ENCODE assay signal across 33 cellular contexts in the genomic region with DNA sequence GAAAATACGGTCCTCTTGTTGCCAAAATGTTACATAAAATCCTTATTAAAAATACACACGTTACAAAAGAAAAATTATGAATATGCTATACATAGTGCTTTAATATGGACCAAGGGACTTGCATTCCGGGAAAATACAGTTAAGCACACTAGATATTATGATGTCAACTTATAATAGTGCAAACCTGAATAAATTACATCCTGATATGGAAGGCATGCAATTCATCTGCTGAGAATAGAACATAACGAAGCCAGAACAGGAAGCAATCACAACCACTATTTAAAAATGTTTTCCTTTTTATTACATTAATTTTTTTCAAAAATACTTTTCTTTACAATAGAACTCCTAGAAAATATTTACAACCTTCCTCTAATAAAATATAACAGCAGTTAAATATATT. TPM values are rescaled to one million over a fixed set of nuclear protein-coding genes. Genes with fewer than 3 reads are reported as not detected.
A peak's percentile ranks its signal among the peaks of the same experiment; 100 is the strongest.
DNase-seq lines count a peak whose midpoint lies in the region; ATAC-seq and TF ChIP-seq lines count a peak whose summit lies in the region.
"Had no signal": no experiment of that assay in that cellular context is flagged by ENCODE, and none has a peak within 500 bp of the region (broad histone marks: within the 10 kb centered on the region; RNA-seq: fewer than 3 reads in every experiment).

No MANE protein-coding gene starts in this region.

- no peaks in the 10 kb centered on the region for H3K9me3 Mint-ChIP-seq in activated naive CD4-positive, alpha-beta T cell treated with anti-CD3 and anti-CD28 coated beads, Interleukin-2, amount 50 U/mL, for 24 hours
- no peaks in the 10 kb centered on the region for H3K9me3 Mint-ChIP-seq in activated naive CD4-positive, alpha-beta T cell treated with anti-CD3 and anti-CD28 coated beads for 36 hours
- H3K9me3 Mint-ChIP-seq: activated CD4-positive, alpha-beta memory T cell treated with anti-CD3 and anti-CD28 coated beads, Interleukin-2, amount 10 ng/mL, durations not matched to agents 7 days and 5 days; activated T-helper 2 cell treated with anti-CD3 and anti-CD28 coated beads, Interferon-gamma antibody, Interleukin-2, Interleukin-4, amounts not matched to agents 10 μg/mL and 5 μg/mL and 100 μg/mL, durations not matched to agents 14 hours and 24 hours and 36 hours; CD8-positive, alpha-beta T cell; central memory CD8-positive, alpha-beta T cell; IgD-negative memory B cell; neural crest cell; stimulated activated effector memory CD8-positive, alpha-beta T cell treated with anti-CD3 and anti-CD28 coated beads, Interleukin-12 subunit alpha, Interleukin-12 subunit beta, amount 100 ng/mL, for 72 hours had no signal

- no peak for TF ChIP-seq POLR2A in esophagus squamous epithelium (IDR thresholded peaks at IDR 0.05)

- H3K27me3 ChIP-seq in esophagus squamous epithelium, result no peaks in the 10 kb centered on the region
- H3K27me3 ChIP-seq: right atrium auricular region had no signal

- 55 to 57% methylated on average over 4 of the region's 4 CpGs for WGBS in esophagus squamous epithelium, 2 donors

- CTCF ChIA-PET in activated naive CD4-positive, alpha-beta T cell treated with anti-CD3 and anti-CD28 coated beads for 36 hours (lab: Charles Lee), result interaction anchor here (0.6 to 1.6 kb wide), 3 partner anchors 11 to 369 kb away, joined by 3 to 5 read pairs (median 4); no protein-coding TSS in a partner anchor

- DNase-seq in activated naive CD4-positive, alpha-beta T cell treated with anti-CD3 and anti-CD28 coated beads for 36 hours, result no peak
- peak; percentile 61 for DNase-seq in SK-N-MC (ENCODE audit: low read depth, low spot score)
- no peak for DNase-seq in esophagus squamous epithelium (lab: John Stamatoyannopoulos, UW)
- no peak for DNase-seq in NCI-H82 (lab: John Stamatoyannopoulos, UW)
- DNase-seq in foreskin fibroblast, result no peak
- DNase-seq in hippocampal formation (lab: John Stamatoyannopoulos, UW), result no peak
- DNase-seq: activated CD4-positive, alpha-beta memory T cell treated with anti-CD3 and anti-CD28 coated beads, Interleukin-2, amount 10 ng/mL, durations not matched to agents 7 days and 5 days; activated CD8-positive, alpha-beta memory T cell treated with anti-CD3 and anti-CD28 coated beads, Interleukin-2, amount 50 U/mL, for 48 hours; aorta; CD8-positive, alpha-beta T cell; DMS153; GOT3; NCI-H1092 treated with DMSO at 0.1 percent for 48 hours; NCI-H1930; NCI-H524; SJCRH30; stimulated activated CD4-positive, alpha-beta T cell treated with anti-CD3 and anti-CD28 coated beads, Interleukin-4, amount 100 ng/mL, for 24 hours had no signal

- H3K27ac Mint-ChIP-seq in activated naive CD4-positive, alpha-beta T cell treated with anti-CD3 and anti-CD28 coated beads, Interleukin-2, amount 50 U/mL, for 24 hours, result peak overlapping the region; percentile 98
- no peak overlapping the region for H3K27ac Mint-ChIP-seq in activated naive CD4-positive, alpha-beta T cell treated with anti-CD3 and anti-CD28 coated beads for 36 hours
- H3K27ac Mint-ChIP-seq: activated T-helper 2 cell treated with anti-CD3 and anti-CD28 coated beads, Interferon-gamma antibody, Interleukin-2, Interleukin-4, amounts not matched to agents 10 μg/mL and 5 μg/mL and 100 μg/mL, durations not matched to agents 14 hours and 24 hours and 36 hours; B cell; IgD-negative memory B cell had no signal

- H3K36me3 ChIP-seq in SK-N-MC (ENCODE audit: insufficient read depth, low read length) (no peaks in the 10 kb centered on the region; the same call in 1 of the 2 replicates), esophagus squamous epithelium (peaks cover 0 to 25% (median 0%) of the 10 kb centered on the region in 3 donors)
- H3K36me3 ChIP-seq: right atrium auricular region, SJCRH30 had no signal

- H3K9me3 ChIP-seq in SK-N-MC (ENCODE audit: low read depth, low read length) (no peaks in the 10 kb centered on the region), esophagus squamous epithelium (no peaks in the 10 kb centered on the region)
- H3K9me3 ChIP-seq: right atrium auricular region, SJCRH30 had no signal

- peak overlapping the region; percentile 47 for H3K9ac ChIP-seq in SK-N-MC (ENCODE audit: insufficient read length)
- H3K9ac ChIP-seq: parathyroid adenoma had no signal

- TF ChIP-seq CTCF in esophagus squamous epithelium (IDR thresholded peaks at IDR 0.05) (no peak), foreskin fibroblast (IDR thresholded peaks at IDR 0.05; ENCODE audit: low read depth, low read length) (no peak)

- peak overlapping the region; percentile 84 for H3K27ac ChIP-seq in SK-N-MC
- H3K27ac ChIP-seq in esophagus squamous epithelium, result peak overlapping the region in 3 of 4 donors; percentile 83 to 91 (median 90)
- H3K27ac ChIP-seq: parathyroid adenoma, right atrium auricular region, SJCRH30 had no signal

- peaks cover 0 to 83% (median 27%) of the 10 kb centered on the region in 3 donors for H3K4me1 ChIP-seq in esophagus squamous epithelium
- H3K4me1 ChIP-seq: parathyroid adenoma, right atrium auricular region had no signal

- peaks cover 1% of the 10 kb centered on the region for H3K36me3 Mint-ChIP-seq in activated naive CD4-positive, alpha-beta T cell treated with anti-CD3 and anti-CD28 coated beads, Interleukin-2, amount 50 U/mL, for 24 hours
- no peaks in the 10 kb centered on the region for H3K36me3 Mint-ChIP-seq in activated naive CD4-positive, alpha-beta T cell treated with anti-CD3 and anti-CD28 coated beads for 36 hours (ENCODE audit: low read depth)
- H3K36me3 Mint-ChIP-seq: activated naive CD8-positive, alpha-beta T cell had no signal

- no peak for ATAC-seq in HG02763 (IDR thresholded peaks at IDR 0.05; ENCODE audit: unreplicated experiment)
- ATAC-seq: CD8-positive, alpha-beta T cell; stimulated activated effector memory CD8-positive, alpha-beta T cell treated with anti-CD3 and anti-CD28 coated beads, Interleukin-12 subunit alpha, Interleukin-12 subunit beta, amount 100 ng/mL, for 72 hours had no signal

- no peak overlapping the region for H3K4me3 Mint-ChIP-seq in activated naive CD4-positive, alpha-beta T cell treated with anti-CD3 and anti-CD28 coated beads, Interleukin-2, amount 50 U/mL, for 24 hours
- no peak overlapping the region for H3K4me3 Mint-ChIP-seq in activated naive CD4-positive, alpha-beta T cell treated with anti-CD3 and anti-CD28 coated beads for 36 hours
- H3K4me3 Mint-ChIP-seq: activated CD4-positive, alpha-beta memory T cell treated with anti-CD3 and anti-CD28 coated beads, Interleukin-2, amount 10 ng/mL, durations not matched to agents 7 days and 5 days; B cell; CD8-positive, alpha-beta T cell; central memory CD8-positive, alpha-beta T cell; neural crest cell had no signal

- peaks cover 18% of the 10 kb centered on the region for H3K4me1 Mint-ChIP-seq in activated naive CD4-positive, alpha-beta T cell treated with anti-CD3 and anti-CD28 coated beads, Interleukin-2, amount 50 U/mL, for 24 hours
- H3K4me1 Mint-ChIP-seq in activated naive CD4-positive, alpha-beta T cell treated with anti-CD3 and anti-CD28 coated beads for 36 hours (ENCODE audit: low read depth), result peaks cover 22% of the 10 kb centered on the region
- H3K4me1 Mint-ChIP-seq: central memory CD8-positive, alpha-beta T cell; neural crest cell had no signal

- H3K27me3 Mint-ChIP-seq in activated naive CD4-positive, alpha-beta T cell treated with anti-CD3 and anti-CD28 coated beads, Interleukin-2, amount 50 U/mL, for 24 hours, result no peaks in the 10 kb centered on the region
- no peaks in the 10 kb centered on the region for H3K27me3 Mint-ChIP-seq in activated naive CD4-positive, alpha-beta T cell treated with anti-CD3 and anti-CD28 coated beads for 36 hours (ENCODE audit: low read depth)
- H3K27me3 Mint-ChIP-seq: activated CD4-positive, alpha-beta memory T cell treated with anti-CD3 and anti-CD28 coated beads, Interleukin-2, amount 10 ng/mL, durations not matched to agents 7 days and 5 days; activated naive CD8-positive, alpha-beta T cell; central memory CD8-positive, alpha-beta T cell; IgD-negative memory B cell had no signal

- intact Hi-C loops in activated naive CD4-positive, alpha-beta T cell treated with anti-CD3 and anti-CD28 coated beads for 36 hours (cut with micrococcal nuclease), result loop anchor here (2.0 kb wide), 1 partner anchor 115 kb away; no protein-coding TSS in a partner anchor
- intact Hi-C loops in esophagus squamous epithelium (cut with DNase I), result no loop called here

- H3K4me3 ChIP-seq in SK-N-MC (peak overlapping the region; percentile 41), esophagus squamous epithelium (no peak overlapping the region), foreskin fibroblast (ENCODE audit: low read depth in 1 of 2, low read length in 2 of 2) (no peak overlapping the region)
- H3K4me3 ChIP-seq: lung, right atrium auricular region, SJCRH30 had no signal

RNA-seq across cellular contexts. Expression of a gene that starts 7.8 kb away (rescaled TPM):
- total RNA-seq in activated naive CD4-positive, alpha-beta T cell treated with anti-CD3 and anti-CD28 coated beads for 36 hours, result 10 to 100 TPM; 39.7 to 40.7 TPM
- 10 to 100 TPM; 40.3 to 70.3 (median 46.2) TPM for total RNA-seq in esophagus squamous epithelium

RNA-seq across cellular contexts. Expression of a gene that starts 30.7 kb away (rescaled TPM):
- total RNA-seq in activated naive CD4-positive, alpha-beta T cell treated with anti-CD3 and anti-CD28 coated beads for 36 hours, result 1 to 10 TPM; 2.5 to 2.7 TPM
- 1 to 10 TPM in 1 of 4 donors, under 1 TPM in 3; 0.22 to 2.8 (median 0.61) TPM for total RNA-seq in esophagus squamous epithelium
- total RNA-seq: A172 had no signal

RNA-seq across cellular contexts. Expression of a gene that starts 52.3 kb away (rescaled TPM):
- not detected for total RNA-seq in activated naive CD4-positive, alpha-beta T cell treated with anti-CD3 and anti-CD28 coated beads for 36 hours
- total RNA-seq in esophagus squamous epithelium, result not detected
- total RNA-seq: A172; activated CD4-positive, alpha-beta memory T cell treated with anti-CD3 and anti-CD28 coated beads, Interleukin-2, amount 10 ng/mL, durations not matched to agents 7 days and 5 days; aorta; B cell; CD8-positive, alpha-beta T cell; lung; right atrium auricular region; SJCRH30; subcutaneous adipose tissue; T-helper 1 cell treated with Interleukin-12 subunit alpha and Interleukin-12 subunit beta and Interleukin-4 antibody, amounts not matched to agents 30 ng/mL and 1 ng/mL, for 36 hours; ureter had no signal
